Comparison of ENCODE assay signal across 8 cellular contexts in genomic region chr5:129460951-129461815, GRCh38. TPM values are rescaled to one million over a fixed set of nuclear protein-coding genes. Genes with fewer than 3 reads are reported as not detected.
DNase-seq lines count a peak whose midpoint lies in the region; ATAC-seq and TF ChIP-seq lines count a peak whose summit lies in the region.

No MANE protein-coding gene starts in this region.

- H3K27me3 ChIP-seq in adrenal gland (peaks cover 19% of the 10 kb centered on the region), iPS DF 6.9 (ENCODE audit: control insufficient read depth, insufficient read depth, low read length) (no peaks in the 10 kb centered on the region), skeletal muscle tissue (ENCODE audit: control insufficient read depth in 3 of 3, insufficient read depth in 3 of 3, low read length in 3 of 3) (peaks cover 4 to 7% (median 6%) of the 10 kb centered on the region in 3 donors)

- peak overlapping the region; percentile 43 to 68 (median 65) for H3K9ac ChIP-seq in skeletal muscle tissue (ENCODE audit: low read depth in 1 of 3, low read length in 3 of 3)

- peak in 2 of 6 experiments; percentile 22 to 25 for TF ChIP-seq CTCF in adrenal gland (IDR thresholded peaks at IDR 0.05)

- H3K36me3 ChIP-seq in adrenal gland (replicated peaks in 1 of 2) (no peaks in the 10 kb centered on the region), iPS DF 6.9 (ENCODE audit: control insufficient read depth, insufficient read depth, low read length) (no peaks in the 10 kb centered on the region), skeletal muscle tissue (ENCODE audit: control insufficient read depth in 3 of 3, insufficient read depth in 3 of 3, low read length in 3 of 3) (no peaks in the 10 kb centered on the region)

- H3K27me3 Mint-ChIP-seq in activated T-cell treated with anti-CD3 and anti-CD28 coated beads, Interleukin-2, amount 50 U/mL, for 72 hours (ENCODE audit: low read depth) = peaks cover 59% of the 10 kb centered on the region
- peaks cover 34% of the 10 kb centered on the region for H3K27me3 Mint-ChIP-seq in IgD-negative memory B cell

- H3K4me3 ChIP-seq in adrenal gland (peak overlapping the region in 1 of 4 donors; percentile 48), iPS DF 6.9 (ENCODE audit: low read length) (peak overlapping the region; percentile 61; the same call in 1 of the 2 replicates), skeletal muscle tissue (ENCODE audit: low read length in 3 of 3) (peak overlapping the region; percentile 76 to 80 (median 80))

- peaks cover 0 to 2% of the 10 kb centered on the region in 2 donors for H3K9me3 Mint-ChIP-seq in activated T-cell treated with anti-CD3 and anti-CD28 coated beads, Interleukin-2, amount 50 U/mL, for 72 hours
- H3K9me3 Mint-ChIP-seq in IgD-negative memory B cell = peaks cover 0 to 3% (median 0%) of the 10 kb centered on the region in 3 donors

- no peak overlapping the region for H3K27ac Mint-ChIP-seq in activated T-cell treated with anti-CD3 and anti-CD28 coated beads, Interleukin-2, amount 50 U/mL, for 72 hours
- no peak overlapping the region for H3K27ac Mint-ChIP-seq in IgD-negative memory B cell

- H3K27ac ChIP-seq in adrenal gland (peak overlapping the region in 1 of 5 donors; percentile 52), iPS DF 6.9 (ENCODE audit: low read length) (no peak overlapping the region), skeletal muscle tissue (ENCODE audit: low read depth, low read length) (peak overlapping the region; percentile 8)

- peak; percentile 14 to 35 for DNase-seq in activated T-cell treated with anti-CD3 and anti-CD28 coated beads, Interleukin-2, amount 50 U/mL, for 72 hours
- DNase-seq in activated T-cell treated with anti-CD3 and anti-CD28 coated beads, Interleukin-2, amount 50 U/mL, for 1 hour = no peak
- DNase-seq in adrenal gland (peak in 4 of 7 donors; percentile 10 to 75 (median 32)), iPS DF 6.9 (ENCODE audit: low read depth, low spot score) (no peak), GDM1 (lab: John Stamatoyannopoulos, UW) (no peak), pons (ENCODE audit: low spot score) (no peak)

- WGBS in adrenal gland, 4 donors = 1 to 3% (median 1%) methylated on average over 15 to 90 of the region's 90 CpGs
- WGBS in iPS DF 6.9 (ENCODE audit: insufficient coverage, insufficient read length) = no CpG with 5 or more reads among the region's 90 CpGs

- TF ChIP-seq POLR2A in adrenal gland (IDR thresholded peaks at IDR 0.05) = no peak

- H3K4me3 Mint-ChIP-seq in activated T-cell treated with anti-CD3 and anti-CD28 coated beads, Interleukin-2, amount 50 U/mL, for 72 hours = peak overlapping the region; percentile 80
- H3K4me3 Mint-ChIP-seq in IgD-negative memory B cell = peak overlapping the region in 3 of 4 donors; percentile 18 to 59 (median 25)

- peaks cover 5% of the 10 kb centered on the region for H3K4me1 Mint-ChIP-seq in activated T-cell treated with anti-CD3 and anti-CD28 coated beads, Interleukin-2, amount 50 U/mL, for 72 hours (ENCODE audit: low read depth)
- peaks cover 5 to 13% (median 8%) of the 10 kb centered on the region in 3 donors for H3K4me1 Mint-ChIP-seq in IgD-negative memory B cell

- intact Hi-C loops in adrenal gland (cut with DNase I) = no loop called here

- peak; percentile 55 to 69 for ATAC-seq in activated T-cell treated with anti-CD3 and anti-CD28 coated beads, Interleukin-2, amount 50 U/mL, for 72 hours (replicated peaks in 1 of 2)

- H3K36me3 Mint-ChIP-seq in activated T-cell treated with anti-CD3 and anti-CD28 coated beads, Interleukin-2, amount 50 U/mL, for 72 hours (ENCODE audit: insufficient read depth in 2 of 2) = peaks cover 0 to 4% of the 10 kb centered on the region in 2 donors
- no peaks in the 10 kb centered on the region for H3K36me3 Mint-ChIP-seq in IgD-negative memory B cell

- H3K4me1 ChIP-seq in adrenal gland (replicated peaks in 1 of 2) (no peaks in the 10 kb centered on the region), iPS DF 6.9 (ENCODE audit: control insufficient read depth, insufficient read depth, low read length) (no peaks in the 10 kb centered on the region; the same call in 1 of the 2 replicates), skeletal muscle tissue (ENCODE audit: control insufficient read depth in 3 of 3, insufficient read depth in 3 of 3, low read length in 3 of 3) (peaks cover 8 to 18% (median 9%) of the 10 kb centered on the region in 3 donors)

- no peaks in the 10 kb centered on the region for H3K9me3 ChIP-seq in adrenal gland (replicated peaks in 1 of 3)
- no peaks in the 10 kb centered on the region for H3K9me3 ChIP-seq in iPS DF 6.9 (ENCODE audit: control insufficient read depth, insufficient read depth, low read length)
- no peaks in the 10 kb centered on the region for H3K9me3 ChIP-seq in skeletal muscle tissue (ENCODE audit: control insufficient read depth in 3 of 3, low read length in 3 of 3)

RNA-seq across cellular contexts. Expression of gene ADAMTS19, which starts 1.1 kb away (rescaled TPM):
- total RNA-seq in activated T-cell treated with anti-CD3 and anti-CD28 coated beads, Interleukin-2, amount 50 U/mL, for 72 hours = not detected
- polyA plus RNA-seq in IgD-negative memory B cell (not detected), adrenal gland (1 to 10 TPM in 1 of 3 donors, under 1 TPM in 2; 0.30 to 2.9 (median 0.46) TPM)
- total RNA-seq in adrenal gland (1 to 10 TPM in 2 of 8 donors, under 1 TPM in 3, not detected in 3; 0.14 to 1.2 (median 0.91) TPM), skeletal muscle tissue (106 TPM)

Comparison
In these comparisons a context has a peak if more than half of its experiments do, and no peak if none do; other contexts are left out.
1. DNase-seq: peak in activated T-cell treated with anti-CD3 and anti-CD28 coated beads, Interleukin-2, amount 50 U/mL, for 72 hours (2 of 2) and adrenal gland (4 of 7); none in activated T-cell treated with anti-CD3 and anti-CD28 coated beads, Interleukin-2, amount 50 U/mL, for 1 hour (single experiment), iPS DF 6.9 (single experiment), GDM1 (single experiment) and pons (single experiment).
2. RNA of gene ADAMTS19, which starts 1.1 kb away (total RNA-seq): 106 TPM in skeletal muscle tissue (single experiment); 0.14 to 1.2 TPM in adrenal gland and not detected in activated T-cell treated with anti-CD3 and anti-CD28 coated beads, Interleukin-2, amount 50 U/mL, for 72 hours; every median in the first group is over 10 times any median in the second.